8 cellular contexts compared by ENCODE assay signal in the genomic region with DNA sequence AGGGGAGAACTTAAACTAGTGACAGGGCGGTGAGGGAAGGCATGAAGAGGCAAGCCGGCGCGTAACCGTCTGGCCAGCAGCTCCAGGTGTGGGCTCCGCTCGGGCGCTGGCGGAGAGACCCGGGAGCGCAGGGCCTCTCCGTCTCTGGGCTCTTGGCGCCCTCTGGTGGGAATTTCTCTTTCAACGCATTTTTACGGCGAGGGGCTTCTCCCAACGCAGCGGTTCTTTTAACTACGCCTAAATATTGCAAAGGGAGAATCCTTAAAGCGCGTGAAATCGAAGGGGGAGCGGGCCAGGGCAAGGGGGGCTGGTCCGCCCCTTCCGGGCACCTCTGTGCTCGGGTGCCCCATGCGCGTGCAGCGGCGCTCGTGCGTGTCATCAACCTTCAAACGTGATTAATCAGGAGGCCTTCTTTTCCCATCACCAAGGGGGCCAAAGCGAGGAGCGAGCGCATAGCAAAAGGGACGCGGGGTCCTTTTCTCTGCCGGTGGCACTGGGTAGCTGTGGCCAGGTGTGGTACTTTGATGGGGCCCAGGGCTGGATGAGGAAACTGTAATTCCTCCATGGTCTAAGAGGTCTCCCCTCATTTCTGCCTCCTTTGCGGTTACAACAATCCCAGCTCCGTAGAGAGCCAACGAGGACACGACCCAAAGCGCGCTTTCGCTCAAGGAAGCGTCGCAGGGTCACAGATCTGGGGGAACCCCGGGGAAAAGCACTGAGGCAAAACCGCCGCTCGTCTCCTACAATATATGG. TPM values are rescaled to one million over a fixed set of nuclear protein-coding genes. Genes with fewer than 3 reads are reported as not detected.
DNase-seq lines count a peak whose midpoint lies in the region; ATAC-seq and TF ChIP-seq lines count a peak whose summit lies in the region.

No MANE protein-coding gene starts in this region.

- H3K4me3 Mint-ChIP-seq in activated CD4-positive, alpha-beta T cell treated with anti-CD3 and anti-CD28 coated beads, Interleukin-2, amount 10 ng/mL, durations not matched to agents 7 days and 5 days, result peak overlapping the region; percentile 73
- peak overlapping the region; percentile 62 for H3K4me3 Mint-ChIP-seq in mesothelial cell of epicardium

- H3K4me1 Mint-ChIP-seq in activated CD4-positive, alpha-beta T cell treated with anti-CD3 and anti-CD28 coated beads, Interleukin-2, amount 10 ng/mL, durations not matched to agents 7 days and 5 days, result peaks cover 56% of the 10 kb centered on the region
- H3K4me1 Mint-ChIP-seq in mesothelial cell of epicardium, result peaks cover 37% of the 10 kb centered on the region

- peak; percentile 83 for TF ChIP-seq CTCF in mesothelial cell of epicardium (IDR thresholded peaks at IDR 0.05; ENCODE audit: unreplicated experiment)

- H3K27me3 Mint-ChIP-seq in activated CD4-positive, alpha-beta T cell treated with anti-CD3 and anti-CD28 coated beads, Interleukin-2, amount 10 ng/mL, durations not matched to agents 7 days and 5 days, result peaks cover 77% of the 10 kb centered on the region
- H3K27me3 Mint-ChIP-seq in mesothelial cell of epicardium (ENCODE audit: low read depth), result peaks cover 90% of the 10 kb centered on the region

- DNase-seq in D341Med (ENCODE audit: low spot score), result peak; percentile 85
- peak; percentile 79 to 83 for DNase-seq in NCI-H524 (lab: John Stamatoyannopoulos, UW)
- peak; percentile 71 for DNase-seq in activated CD4-positive, alpha-beta T cell treated with anti-CD3 and anti-CD28 coated beads, Interleukin-2, amount 10 ng/mL, durations not matched to agents 7 days and 5 days
- DNase-seq in effector CD4-positive, alpha-beta T cell, result peak; percentile 47
- peak; percentile 72 to 89 for DNase-seq in mesothelial cell of epicardium (ENCODE audit: low spot score in 2 of 2, unreplicated experiment in 2 of 2)
- peak; percentile 17 to 35 for DNase-seq in stimulated activated CD8-positive, alpha-beta memory T cell treated with anti-CD3 and anti-CD28 coated beads, Interleukin-7, amount 100 ng/mL, for 4 hours (ENCODE audit: low read depth in 2 of 2)

- peak overlapping the region; percentile 20 for H3K27ac Mint-ChIP-seq in activated CD4-positive, alpha-beta T cell treated with anti-CD3 and anti-CD28 coated beads, Interleukin-2, amount 10 ng/mL, durations not matched to agents 7 days and 5 days
- no peak overlapping the region for H3K27ac Mint-ChIP-seq in mesothelial cell of epicardium

- H3K9me3 Mint-ChIP-seq in activated CD4-positive, alpha-beta T cell treated with anti-CD3 and anti-CD28 coated beads, Interleukin-2, amount 10 ng/mL, durations not matched to agents 7 days and 5 days, result no peaks in the 10 kb centered on the region
- H3K9me3 Mint-ChIP-seq in mesothelial cell of epicardium, result no peaks in the 10 kb centered on the region

- CTCF ChIA-PET in activated CD4-positive, alpha-beta T cell treated with anti-CD3 and anti-CD28 coated beads, Interleukin-2, amount 10 ng/mL, durations not matched to agents 7 days and 5 days (lab: Charles Lee), result interaction anchor here (0.6 to 2.3 kb wide), 22 partner anchors 10 to 1286 kb away, joined by 3 to 14 read pairs (median 3); no protein-coding TSS in a partner anchor

- H3K36me3 Mint-ChIP-seq in activated CD4-positive, alpha-beta T cell treated with anti-CD3 and anti-CD28 coated beads, Interleukin-2, amount 10 ng/mL, durations not matched to agents 7 days and 5 days (ENCODE audit: low read depth), result peaks cover 2% of the 10 kb centered on the region
- no peaks in the 10 kb centered on the region for H3K36me3 Mint-ChIP-seq in mesothelial cell of epicardium

- ATAC-seq in HG02852 (IDR thresholded peaks at IDR 0.05; ENCODE audit: unreplicated experiment) (peak; percentile 36), HG03095 (IDR thresholded peaks at IDR 0.05; ENCODE audit: unreplicated experiment) (no peak)

- POLR2A ChIA-PET in activated CD4-positive, alpha-beta T cell treated with anti-CD3 and anti-CD28 coated beads, Interleukin-2, amount 10 ng/mL, durations not matched to agents 7 days and 5 days (lab: Charles Lee), result interaction anchor here (0.6 kb wide), 2 partner anchors 503 to 957 kb away, joined by 3 read pairs; no protein-coding TSS in a partner anchor

RNA-seq across cellular contexts. Expression of a gene that starts 0.8 kb away (rescaled TPM):
- total RNA-seq in activated CD4-positive, alpha-beta T cell treated with anti-CD3 and anti-CD28 coated beads, Interleukin-2, amount 10 ng/mL, durations not matched to agents 7 days and 5 days, result 1 to 10 TPM; 1.4 to 1.7 TPM
- 0.20 to 0.34 TPM (median 0.31 TPM) in 3 replicates for total RNA-seq in mesothelial cell of epicardium

RNA-seq across cellular contexts. Expression of a gene that starts 45.7 kb away (rescaled TPM):
- total RNA-seq in activated CD4-positive, alpha-beta T cell treated with anti-CD3 and anti-CD28 coated beads, Interleukin-2, amount 10 ng/mL, durations not matched to agents 7 days and 5 days, result not detected
- 0.47 to 1.1 TPM (median 0.94 TPM) in 3 replicates for total RNA-seq in mesothelial cell of epicardium

Comparison
In these comparisons a context has a peak if more than half of its experiments do, and no peak if none do; other contexts are left out.
1. DNase-seq: peak in every context shown above with its lines; median percentile 85 in D341Med; 81 in NCI-H524; 80 in mesothelial cell of epicardium; 71 in activated CD4-positive, alpha-beta T cell treated with anti-CD3 and anti-CD28 coated beads, Interleukin-2, amount 10 ng/mL, durations not matched to agents 7 days and 5 days; 47 in effector CD4-positive, alpha-beta T cell; 26 in stimulated activated CD8-positive, alpha-beta memory T cell treated with anti-CD3 and anti-CD28 coated beads, Interleukin-7, amount 100 ng/mL, for 4 hours.